Comparison of ENCODE assay signal across 9 cellular contexts in the genomic region with DNA sequence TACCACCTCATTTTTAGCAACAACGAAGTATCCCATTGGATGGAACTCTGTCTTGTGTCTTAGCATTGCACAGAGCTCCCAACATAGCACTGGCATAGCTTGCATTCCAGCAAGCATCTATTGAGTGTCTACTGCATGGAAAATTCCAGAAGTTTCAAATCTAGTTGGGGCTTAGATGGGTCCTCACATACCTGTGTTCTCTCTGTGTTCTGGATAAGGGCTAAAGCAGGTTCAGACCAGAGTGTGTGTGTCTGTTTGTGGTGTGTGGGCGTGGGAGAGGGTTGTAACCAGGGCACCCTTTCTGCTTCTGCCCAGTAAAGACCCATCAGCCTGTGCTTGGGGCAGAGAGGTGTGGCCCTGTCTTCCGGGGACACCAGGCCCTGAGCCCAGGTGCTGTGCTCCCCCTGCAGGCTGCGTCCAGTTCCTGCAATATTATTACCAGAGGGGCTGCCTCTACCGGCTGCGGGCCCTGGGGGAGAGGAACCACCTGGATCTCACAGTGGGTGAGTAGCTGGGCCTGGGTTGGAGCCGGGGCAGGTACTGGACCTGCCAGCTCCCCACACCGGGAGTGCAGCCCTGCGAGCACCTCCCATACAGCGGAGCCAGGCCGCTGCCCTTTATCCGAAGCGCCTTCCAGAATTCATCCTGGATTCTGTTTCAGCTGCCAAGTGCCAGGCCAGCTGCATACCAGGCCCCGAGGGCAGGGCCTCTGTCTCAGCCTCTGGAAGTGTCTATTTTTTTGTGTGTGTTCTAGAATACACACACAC. TPM values are rescaled to one million over a fixed set of nuclear protein-coding genes. Genes with fewer than 3 reads are reported as not detected.
DNase-seq lines count a peak whose midpoint lies in the region; ATAC-seq and TF ChIP-seq lines count a peak whose summit lies in the region.
"Had no signal": no experiment of that assay in that cellular context is flagged by ENCODE, and none has a peak within 500 bp of the region (broad histone marks: within the 10 kb centered on the region; RNA-seq: fewer than 3 reads in every experiment).

No MANE protein-coding gene starts in this region.

- POLR2A ChIA-PET in SK-N-SH (lab: Yijun Ruan, JAX): interaction anchor here (0.6 kb wide), 1 partner anchor 80 kb away, joined by 3 read pairs; no protein-coding TSS in a partner anchor
- POLR2A ChIA-PET in activated naive CD8-positive, alpha-beta T cell treated with anti-CD3 and anti-CD28 coated beads, Interleukin-2, amount 10 ng/mL, durations not matched to agents 7 days and 5 days (lab: Charles Lee): interaction anchor here (0.6 to 31.1 kb wide), 6 partner anchors 11 to 61 kb away, joined by 3 to 931 read pairs (median 6); a partner anchor contains a TSS

- H3K4me3 Mint-ChIP-seq in activated naive CD8-positive, alpha-beta T cell treated with anti-CD3 and anti-CD28 coated beads, Interleukin-2, amount 10 ng/mL, durations not matched to agents 7 days and 5 days: no peak overlapping the region

- peak overlapping the region; percentile 81 for H3K27ac Mint-ChIP-seq in activated naive CD8-positive, alpha-beta T cell treated with anti-CD3 and anti-CD28 coated beads, Interleukin-2, amount 10 ng/mL, durations not matched to agents 7 days and 5 days

- H3K4me1 Mint-ChIP-seq in activated naive CD8-positive, alpha-beta T cell treated with anti-CD3 and anti-CD28 coated beads, Interleukin-2, amount 10 ng/mL, durations not matched to agents 7 days and 5 days: peaks cover 7% of the 10 kb centered on the region

- no peaks in the 10 kb centered on the region for H3K9me3 Mint-ChIP-seq in activated naive CD8-positive, alpha-beta T cell treated with anti-CD3 and anti-CD28 coated beads, Interleukin-2, amount 10 ng/mL, durations not matched to agents 7 days and 5 days

- no peaks in the 10 kb centered on the region for H3K27me3 Mint-ChIP-seq in activated naive CD8-positive, alpha-beta T cell treated with anti-CD3 and anti-CD28 coated beads, Interleukin-2, amount 10 ng/mL, durations not matched to agents 7 days and 5 days

- DNase-seq in G401 (ENCODE audit: low spot score) (peak; percentile 74), H4 (ENCODE audit: low spot score) (peak; percentile 57), MG63 (peak; percentile 65), SK-N-SH (peak; percentile 91), right atrium auricular region (ENCODE audit: low spot score) (no peak), gastrocnemius medialis (peak; percentile 50 to 69)
- peak; percentile 87 for DNase-seq in activated naive CD8-positive, alpha-beta T cell treated with anti-CD3 and anti-CD28 coated beads, Interleukin-2, amount 10 ng/mL, durations not matched to agents 7 days and 5 days

- TF ChIP-seq EP300 in SK-N-SH (IDR thresholded peaks at IDR 0.05; ENCODE audit: borderline replicate concordance in 1 of 2, low read depth in 1 of 2, low read length in 1 of 2): 0 out of 4 replicates have a peak, but pooled peaks of 1 of the 2 experiments have one; percentile 12

- no peaks in the 10 kb centered on the region for H4K20me1 ChIP-seq in SK-N-SH (ENCODE audit: insufficient read depth)

- CTCF ChIA-PET in SK-N-SH (lab: Yijun Ruan, JAX): interaction anchor here (0.6 to 25.7 kb wide), 30 partner anchors 9 to 279 kb away, joined by 3 to 382 read pairs (median 4); a partner anchor contains a TSS

- TF ChIP-seq RAD21 in SK-N-SH (IDR thresholded peaks at IDR 0.05; ENCODE audit: low read length): peak; percentile 88

- intact Hi-C loops in gastrocnemius medialis (cut with DNase I; ENCODE audit: low total_unique reads): loop anchor here (1.0 kb wide), 1 partner anchor 76 kb away; no protein-coding TSS in a partner anchor

- no peak overlapping the region for H3K9ac ChIP-seq in SK-N-SH

- H3K4me2 ChIP-seq in SK-N-SH: no peak overlapping the region

- TF ChIP-seq POLR2A in gastrocnemius medialis (IDR thresholded peaks at IDR 0.05): no peak

- H3K9me3 ChIP-seq in MG63 (no peaks in the 10 kb centered on the region), SK-N-SH (no peaks in the 10 kb centered on the region), right atrium auricular region (no peaks in the 10 kb centered on the region), gastrocnemius medialis (no peaks in the 10 kb centered on the region)

- H3K4me1 ChIP-seq in SK-N-SH (ENCODE audit: control insufficient read depth in 1 of 2, insufficient read depth in 2 of 2, low read depth in 1 of 2, low read length in 1 of 2) (peaks cover 0 to 12% of the 10 kb centered on the region in 2 experiments; a peak in 1 of 4 replicates), right atrium auricular region (peaks cover 0 to 44% of the 10 kb centered on the region in 2 donors), gastrocnemius medialis (peaks cover 11 to 23% of the 10 kb centered on the region in 2 donors)

- H3K79me2 ChIP-seq in SK-N-SH (ENCODE audit: insufficient read depth): no peaks in the 10 kb centered on the region

- TF ChIP-seq CTCF in SK-N-SH (IDR thresholded peaks at IDR 0.05) (peak; percentile 89), right atrium auricular region (IDR thresholded peaks at IDR 0.05) (peak; percentile 68 to 87), gastrocnemius medialis (IDR thresholded peaks at IDR 0.05 in 4 of 5, conservative IDR thresholded peaks at IDR 0.05 in 1 of 5) (peak; percentile 89 to 97 (median 96))

- no peak overlapping the region for H3K4me3 ChIP-seq in MG63
- no peak overlapping the region; a peak in 1 of 4 replicates for H3K4me3 ChIP-seq in SK-N-SH (ENCODE audit: low read depth in 2 of 2, low read length in 1 of 2)
- H3K4me3 ChIP-seq in right atrium auricular region: peak overlapping the region; percentile 8 to 17
- peak overlapping the region in 2 of 4 donors; percentile 17 to 29 for H3K4me3 ChIP-seq in gastrocnemius medialis

- ATAC-seq in activated naive CD8-positive, alpha-beta T cell treated with anti-CD3 and anti-CD28 coated beads, Interleukin-2, amount 10 ng/mL, durations not matched to agents 7 days and 5 days (ENCODE audit: low read depth): peak; percentile 84
- peak; percentile 72 to 86 for ATAC-seq in gastrocnemius medialis
- ATAC-seq in HG03025 (IDR thresholded peaks at IDR 0.05; ENCODE audit: low FRiP score, unreplicated experiment): no peak

- no peak overlapping the region for H2AFZ ChIP-seq in SK-N-SH (ENCODE audit: low read depth)

- H3K27me3 ChIP-seq in MG63 (no peaks in the 10 kb centered on the region), SK-N-SH (ENCODE audit: insufficient read depth) (no peaks in the 10 kb centered on the region), right atrium auricular region (no peaks in the 10 kb centered on the region), gastrocnemius medialis (no peaks in the 10 kb centered on the region)

- H3F3A ChIP-seq in SK-N-SH (replicated peaks; ENCODE audit: insufficient read depth): peaks cover 3% of the 10 kb centered on the region

- in situ Hi-C loops in G401 (cut with HindIII; ENCODE audit: low sequenced_read_pairs) (no loop called here), gastrocnemius medialis (cut with MboI; ENCODE audit: low sequenced_read_pairs in 4 of 4) (no loop called here)

- H3K27ac ChIP-seq in SK-N-SH (ENCODE audit: low read depth in 2 of 2, low read length in 1 of 2) (peak overlapping the region in 1 of 2 experiments; percentile 45; a peak in 1 of 4 replicates), right atrium auricular region (peak overlapping the region in 1 of 2 donors; percentile 41), gastrocnemius medialis (peak overlapping the region; percentile 43 to 75 (median 49))
- H3K27ac ChIP-seq: epithelial cell of prostate had no signal

- 22% methylated on average over 7 of the region's 14 CpGs for WGBS in SK-N-SH (ENCODE audit: low lambda C conversion rate)

- H3K9me2 ChIP-seq in SK-N-SH: no peaks in the 10 kb centered on the region

- H3K36me3 ChIP-seq in MG63: no peaks in the 10 kb centered on the region
- no peaks in the 10 kb centered on the region for H3K36me3 ChIP-seq in SK-N-SH (replicated peaks in 1 of 2; ENCODE audit: control insufficient read depth in 1 of 2, insufficient read depth in 2 of 2, low read length in 1 of 2)
- H3K36me3 ChIP-seq in right atrium auricular region: no peaks in the 10 kb centered on the region
- H3K36me3 ChIP-seq in gastrocnemius medialis: no peaks in the 10 kb centered on the region

- no peaks in the 10 kb centered on the region for H3K36me3 Mint-ChIP-seq in activated naive CD8-positive, alpha-beta T cell treated with anti-CD3 and anti-CD28 coated beads, Interleukin-2, amount 10 ng/mL, durations not matched to agents 7 days and 5 days

TF ChIP-seq in SK-N-SH, 30 proteins besides CTCF, POLR2A, EP300 and RAD21 (continues in another document):
- TF ChIP-seq SMC3 (IDR thresholded peaks at IDR 0.05; ENCODE audit: low read depth, low read length): peak; percentile 92

RNA-seq across cellular contexts. Expression of a gene that starts 20.3 kb away (rescaled TPM):
- 35.3 and 46.6 TPM in 2 replicates for total RNA-seq in G401 (2014; rRNA removed; shearing (Covaris generic))
- total RNA-seq in H4 (2014; rRNA removed; shearing (Covaris generic)): 0.99 and 3.3 TPM in 2 replicates
- 0.20 and 6.3 TPM in 2 replicates for total RNA-seq in MG63 (2014; rRNA removed; shearing (Covaris generic); ENCODE audit: low replicate concordance)
- polyA plus RNA-seq in SK-N-SH (2012; rRNA removed): 5.0 and 5.3 TPM in 2 replicates
- polyA plus RNA-seq in SK-N-SH (2012; cell fraction: cytosol; rRNA removed): 2.3 and 2.8 TPM in 2 replicates
- 19.5 and 20.2 TPM in 2 replicates for polyA plus RNA-seq in SK-N-SH (2012; cell fraction: nucleus; rRNA removed)
- total RNA-seq in activated naive CD8-positive, alpha-beta T cell treated with anti-CD3 and anti-CD28 coated beads, Interleukin-2, amount 10 ng/mL, durations not matched to agents 7 days and 5 days: 100 to 1,000 TPM; 144 to 157 TPM
- total RNA-seq in right atrium auricular region (10 to 100 TPM in 1 of 2 donors, 1 to 10 TPM in 1; 7.3 to 21.9 TPM), gastrocnemius medialis (1 to 10 TPM; 2.9 to 6.8 (median 4.1) TPM)

RNA-seq across cellular contexts. Expression of a gene that starts 30.6 kb away (rescaled TPM):
- total RNA-seq in G401 (2014; rRNA removed; shearing (Covaris generic)): 0.62 and 2.8 TPM in 2 replicates
- 1.2 and 2.1 TPM in 2 replicates for total RNA-seq in H4 (2014; rRNA removed; shearing (Covaris generic))
- 1.0 and 1.1 TPM in 2 replicates for total RNA-seq in MG63 (2014; rRNA removed; shearing (Covaris generic); ENCODE audit: low replicate concordance)
- 1.2 and 2.0 TPM in 2 replicates for polyA plus RNA-seq in SK-N-SH (2012; rRNA removed)
- polyA plus RNA-seq in SK-N-SH (2012; cell fraction: cytosol; rRNA removed): 1.5 and 1.8 TPM in 2 replicates
- polyA plus RNA-seq in SK-N-SH (2012; cell fraction: nucleus; rRNA removed): 8.4 and 11.5 TPM in 2 replicates
- 10 to 100 TPM; 45.0 to 46.8 TPM for total RNA-seq in activated naive CD8-positive, alpha-beta T cell treated with anti-CD3 and anti-CD28 coated beads, Interleukin-2, amount 10 ng/mL, durations not matched to agents 7 days and 5 days
- total RNA-seq in right atrium auricular region (1 to 10 TPM; 6.0 to 9.3 TPM), gastrocnemius medialis (1 to 10 TPM; 2.2 to 9.3 (median 6.2) TPM)

Comparison
In these comparisons a context has a peak if more than half of its experiments do, and no peak if none do; other contexts are left out.
1. H3K4me3 ChIP-seq: peak in right atrium auricular region (2 of 2); none in MG63 (single experiment) and SK-N-SH (0 of 2).
2. RNA of a gene that starts 30.6 kb away (total RNA-seq): 45.0 to 46.8 TPM in activated naive CD8-positive, alpha-beta T cell treated with anti-CD3 and anti-CD28 coated beads, Interleukin-2, amount 10 ng/mL, durations not matched to agents 7 days and 5 days; 6.0 to 9.3 TPM in right atrium auricular region, 2.2 to 9.3 TPM in gastrocnemius medialis, 0.62 to 2.8 TPM in G401, 1.2 to 2.1 TPM in H4 and 1.0 to 1.1 TPM in MG63; every median in the first group is over 4 times any median in the second.
3. Peak in every context shown above with its lines, with median percentiles within 50 percentile points of each other: CTCF ChIP-seq.